ENCODE assay signal across 20 cellular contexts in genomic region chr10:4329237-4329636, GRCh38.
A peak's percentile ranks its signal among the peaks of the same experiment; 100 is the strongest.
DNase-seq lines count a peak whose midpoint lies in the region; ATAC-seq and TF ChIP-seq lines count a peak whose summit lies in the region.
"Had no signal": no experiment of that assay in that cellular context is flagged by ENCODE, and none has a peak within 500 bp of the region (broad histone marks: within the 10 kb centered on the region; RNA-seq: fewer than 3 reads in every experiment).

No MANE protein-coding gene starts in this region.

- H3K36me3 ChIP-seq in heart right ventricle: no peaks in the 10 kb centered on the region
- H3K36me3 ChIP-seq: BLaER1 treated with 17β-estradiol and CSF1 and Interleukin-3, amounts not matched to agents 10 nM and 100 nM had no signal

- H3K27me3 Mint-ChIP-seq in mesothelial cell of epicardium (ENCODE audit: low read depth): no peaks in the 10 kb centered on the region
- H3K27me3 Mint-ChIP-seq: CD4-positive, alpha-beta T cell had no signal

- ATAC-seq in heart right ventricle: peak in 6 of 8 donors; percentile 37 to 57 (median 50)
- ATAC-seq in left ventricle myocardium superior: peak; percentile 30
- ATAC-seq in left cardiac atrium: no peak
- peak; percentile 61 for ATAC-seq in sciatic nerve
- ATAC-seq in HG03469 (IDR thresholded peaks at IDR 0.05; ENCODE audit: unreplicated experiment): no peak
- ATAC-seq: A549; CD8-positive, alpha-beta T cell had no signal

- H3K27ac Mint-ChIP-seq in mesothelial cell of epicardium: peak overlapping the region; percentile 55
- H3K27ac Mint-ChIP-seq: B cell; CD4-positive, alpha-beta T cell; CD8-positive, alpha-beta T cell had no signal

- H3K4me1 ChIP-seq in heart right ventricle: peaks cover 0 to 12% (median 4%) of the 10 kb centered on the region in 9 donors
- H3K4me1 ChIP-seq: A549; BLaER1 treated with 17β-estradiol and CSF1 and Interleukin-3, amounts not matched to agents 10 nM and 100 nM; Caco-2 had no signal

- 68 to 92% methylated on average over 3 of the region's 3 CpGs for WGBS in heart right ventricle, 2 donors

- no peaks in the 10 kb centered on the region for H3K36me3 Mint-ChIP-seq in mesothelial cell of epicardium
- H3K36me3 Mint-ChIP-seq: CD8-positive, alpha-beta T cell had no signal

- intact Hi-C loops in heart right ventricle (cut with DNase I): no loop called here
- intact Hi-C loops in cardiac septum (cut with DNase I): no loop called here
- intact Hi-C loops in left ventricle myocardium superior (cut with micrococcal nuclease): no loop called here
- intact Hi-C loops in left cardiac atrium (cut with DNase I): no loop called here
- intact Hi-C loops in sciatic nerve (cut with DNase I): no loop called here

- H3K27ac ChIP-seq in heart right ventricle: peak overlapping the region in 5 of 10 donors; percentile 5 to 48 (median 15)
- H3K27ac ChIP-seq: 22Rv1; A549; BLaER1 treated with 17β-estradiol and CSF1 and Interleukin-3, amounts not matched to agents 10 nM and 100 nM; C4-2B had no signal

- H3K4me3 Mint-ChIP-seq in mesothelial cell of epicardium: no peak overlapping the region
- H3K4me3 Mint-ChIP-seq: B cell; CD4-positive, alpha-beta T cell; CD8-positive, alpha-beta T cell had no signal

- H3K4me3 ChIP-seq in heart right ventricle: no peak overlapping the region
- H3K4me3 ChIP-seq: A549; BLaER1 treated with 17β-estradiol and CSF1 and Interleukin-3, amounts not matched to agents 10 nM and 100 nM had no signal

- TF ChIP-seq CTCF in heart right ventricle (IDR thresholded peaks at IDR 0.05): no peak
- TF ChIP-seq CTCF in mesothelial cell of epicardium (IDR thresholded peaks at IDR 0.05; ENCODE audit: unreplicated experiment): no peak

- H3K4me1 Mint-ChIP-seq in mesothelial cell of epicardium: peaks cover 5% of the 10 kb centered on the region
- H3K4me1 Mint-ChIP-seq: B cell had no signal

- no peaks in the 10 kb centered on the region for H3K9me3 Mint-ChIP-seq in mesothelial cell of epicardium
- H3K9me3 Mint-ChIP-seq: CD4-positive, alpha-beta T cell; CD8-positive, alpha-beta T cell had no signal

- H3K9me3 ChIP-seq in heart right ventricle: peaks cover 0 to 27% (median 0%) of the 10 kb centered on the region in 11 donors

- no peak for DNase-seq in heart right ventricle
- DNase-seq in cardiac septum (ENCODE audit: low spot score): no peak
- no peak for DNase-seq in left ventricle myocardium superior
- DNase-seq in left cardiac atrium: no peak
- DNase-seq in mesothelial cell of epicardium (ENCODE audit: low spot score in 2 of 2, unreplicated experiment in 2 of 2): no peak
- DNase-seq in sciatic nerve (ENCODE audit: low spot score): no peak
- DNase-seq in NCI-H446 (lab: John Stamatoyannopoulos, UW): no peak
- DNase-seq: AML-193; Caco-2; Calu3; CD4-positive, alpha-beta T cell; CD8-positive, alpha-beta T cell; DMS79 treated with DMSO at 0.1 percent for 48 hours; GF-D8 had no signal

- no peaks in the 10 kb centered on the region for H3K27me3 ChIP-seq in heart right ventricle
- H3K27me3 ChIP-seq: BLaER1 treated with 17β-estradiol and CSF1 and Interleukin-3, amounts not matched to agents 10 nM and 100 nM had no signal

Comparison
In these comparisons a context has a peak if more than half of its experiments do, and no peak if none do; other contexts are left out.
1. ATAC-seq: peak in heart right ventricle (6 of 8), left ventricle myocardium superior (single experiment) and sciatic nerve (single experiment); none in left cardiac atrium (0 of 2) and HG03469 (single experiment).